1 cellular context compared by ENCODE assay signal in genomic region chr16:67661864-67662652, GRCh38.
TF ChIP-seq lines count a peak whose summit lies in the region.

No MANE protein-coding gene starts in this region.

TF ChIP-seq in HepG2, 621 proteins besides CTCF, POLR2A, EP300 and RAD21:
- TF ChIP-seq AGO2 (optimal IDR thresholded peaks at IDR 0.05; ENCODE audit: low read depth, low read length) (peak; percentile 66), MTA1 (CRISPR knock-in tag; IDR thresholded peaks at IDR 0.05; ENCODE audit: borderline replicate concordance) (0 out of 2 replicates have a peak, but pooled peaks have one; percentile 23), KLF12 (CRISPR knock-in tag; IDR thresholded peaks at IDR 0.05; ENCODE audit: borderline replicate concordance) (no peak)
TF ChIP-seq in HepG2: peak in this region for 2.
